8 cellular contexts compared by ENCODE assay signal in genomic region chr3:87503901-87504498, GRCh38.
DNase-seq lines count a peak whose midpoint lies in the region; ATAC-seq and TF ChIP-seq lines count a peak whose summit lies in the region.

No MANE protein-coding gene starts in this region.

- H3K4me1 ChIP-seq in lung (ENCODE audit: control insufficient read depth in 2 of 2, insufficient read depth in 2 of 2, low read length in 2 of 2) (no peaks in the 10 kb centered on the region), right atrium auricular region (no peaks in the 10 kb centered on the region)

- 44 to 53% methylated on average over 8 of the region's 8 CpGs for WGBS in lung, 2 donors

- H3K27me3 ChIP-seq in lung (ENCODE audit: control insufficient read depth, insufficient read depth) (no peaks in the 10 kb centered on the region), right atrium auricular region (no peaks in the 10 kb centered on the region)

- H3K36me3 ChIP-seq in lung (ENCODE audit: control insufficient read depth in 2 of 2, insufficient read depth in 2 of 2, low read length in 2 of 2) (no peaks in the 10 kb centered on the region), right atrium auricular region (no peaks in the 10 kb centered on the region)

- TF ChIP-seq CTCF in lung (IDR thresholded peaks at IDR 0.05; ENCODE audit: control extremely low read depth, extremely low read depth) (no peak), right atrium auricular region (IDR thresholded peaks at IDR 0.05) (peak in 1 of 2 donors; percentile 40)

- H3K4me3 ChIP-seq in lung (no peak overlapping the region), right atrium auricular region (no peak overlapping the region)

- in situ Hi-C loops in T47D (cut with HindIII; ENCODE audit: low pct_unique_long_range_greater_than_20kb, low sequenced_read_pairs): no loop called here

- ATAC-seq in GM19467 (IDR thresholded peaks at IDR 0.05; ENCODE audit: unreplicated experiment) (peak; percentile 90), HG03442 (IDR thresholded peaks at IDR 0.05; ENCODE audit: unreplicated experiment) (peak; percentile 83), lung (ENCODE audit: insufficient read depth, low FRiP score) (peak; percentile 53)

- H3K9me3 ChIP-seq in lung (ENCODE audit: control insufficient read depth in 2 of 2, insufficient read depth in 1 of 2, low read length in 1 of 2) (no peaks in the 10 kb centered on the region), right atrium auricular region (no peaks in the 10 kb centered on the region)

- peak; percentile 76 for DNase-seq in EH (ENCODE audit: low read depth)
- peak; percentile 39 for DNase-seq in NCI-H748 (lab: John Stamatoyannopoulos, UW; ENCODE audit: unreplicated experiment)
- DNase-seq in T47D (ENCODE audit: low read depth in 1 of 2, low spot score in 1 of 2): peak; percentile 23 to 73
- no peak for DNase-seq in lung (ENCODE audit: low spot score)
- no peak for DNase-seq in NCI-H1436 treated with DMSO at 0.1 percent for 48 hours (lab: John Stamatoyannopoulos, UW)
- no peak for DNase-seq in right atrium auricular region (ENCODE audit: low spot score)

- H3K27ac ChIP-seq in lung (ENCODE audit: low read depth in 1 of 2, low read length in 1 of 2) (no peak overlapping the region), right atrium auricular region (no peak overlapping the region)

Comparison
In these comparisons a context has a peak if more than half of its experiments do, and no peak if none do; other contexts are left out.
1. DNase-seq: peak in EH (single experiment), NCI-H748 (single experiment) and T47D (2 of 2); none in lung (single experiment), NCI-H1436 treated with DMSO at 0.1 percent for 48 hours (single experiment) and right atrium auricular region (single experiment).
2. Peak in every context shown above with its lines, with median percentiles within 50 percentile points of each other: ATAC-seq.